In genomic region chr2:181203412-181203811, GRCh38 we compare ENCODE assay signal across 13 cellular contexts.
DNase-seq lines count a peak whose midpoint lies in the region; TF ChIP-seq lines count a peak whose summit lies in the region.
"Had no signal": no experiment of that assay in that cellular context is flagged by ENCODE, and none has a peak within 500 bp of the region (broad histone marks: within the 10 kb centered on the region; RNA-seq: fewer than 3 reads in every experiment).

No MANE protein-coding gene starts in this region.

- TF ChIP-seq POLR2A in uterus (IDR thresholded peaks at IDR 0.05) = no peak

- H3K9ac ChIP-seq in HUES48 (ENCODE audit: low read depth, low read length) (no peak overlapping the region), colonic mucosa (ENCODE audit: low read depth in 2 of 2, low read length in 2 of 2) (no peak overlapping the region)

- DNase-seq in AG08396 (ENCODE audit: low spot score) (peak; percentile 33), astrocyte of the hippocampus (ENCODE audit: low read depth, low spot score) (peak; percentile 79), islet precursor cell (peak; percentile 57), colonic mucosa (no peak), uterus (no peak), NCI-H345 (lab: John Stamatoyannopoulos, UW) (no peak)
- DNase-seq in NK-92 treated with Interleukin-12 subunit alpha and Interleukin-12 subunit beta, amount 100 ng/mL, for 24 hours (lab: John Stamatoyannopoulos, UW) = no peak
- DNase-seq: heart left ventricle, NCI-H1436 treated with DMSO at 0.1 percent for 48 hours, sigmoid colon had no signal

- H3K36me3 ChIP-seq in HUES48 (ENCODE audit: control insufficient read depth, insufficient read depth, low read length) (no peaks in the 10 kb centered on the region), colonic mucosa (no peaks in the 10 kb centered on the region), uterus (no peaks in the 10 kb centered on the region)
- H3K36me3 ChIP-seq: heart left ventricle, sigmoid colon had no signal

- peaks cover 7% of the 10 kb centered on the region; the same call in 1 of the 2 replicates for H3K4me1 ChIP-seq in HUES48 (ENCODE audit: control insufficient read depth, insufficient read depth, low read length)
- H3K4me1 ChIP-seq in colonic mucosa = no peaks in the 10 kb centered on the region
- H3K4me1 ChIP-seq in uterus = no peaks in the 10 kb centered on the region
- H3K4me1 ChIP-seq: heart left ventricle, sigmoid colon had no signal

- H3K9me3 ChIP-seq in HUES48 (ENCODE audit: control insufficient read depth, insufficient read depth, low read length) (peaks cover 14% of the 10 kb centered on the region), colonic mucosa (no peaks in the 10 kb centered on the region), uterus (no peaks in the 10 kb centered on the region)
- H3K9me3 ChIP-seq: sigmoid colon had no signal

- TF ChIP-seq CTCF in colonic mucosa (IDR thresholded peaks at IDR 0.05) (no peak), uterus (IDR thresholded peaks at IDR 0.05) (no peak)

- H3K27me3 ChIP-seq in HUES48 (ENCODE audit: control insufficient read depth, insufficient read depth, low read length) (no peaks in the 10 kb centered on the region), colonic mucosa (no peaks in the 10 kb centered on the region), uterus (no peaks in the 10 kb centered on the region)
- H3K27me3 ChIP-seq: heart left ventricle, sigmoid colon had no signal

- intact Hi-C loops in colonic mucosa (cut with DNase I) (no loop called here), uterus (cut with DNase I; ENCODE audit: low total_unique reads) (no loop called here)

- H3K27ac ChIP-seq in HUES48 (ENCODE audit: low read depth, low read length) = peak overlapping the region; percentile 18
- H3K27ac ChIP-seq in colonic mucosa = no peak overlapping the region
- no peak overlapping the region for H3K27ac ChIP-seq in uterus
- H3K27ac ChIP-seq: C4-2B, heart left ventricle, sigmoid colon had no signal

- H3K4me3 ChIP-seq in HUES48 (ENCODE audit: low read depth, low read length) = no peak overlapping the region
- H3K4me3 ChIP-seq in colonic mucosa = no peak overlapping the region
- H3K4me3 ChIP-seq in uterus = no peak overlapping the region
- H3K4me3 ChIP-seq: GM12878, heart left ventricle, sigmoid colon had no signal

Comparison
In these comparisons a context has a peak if more than half of its experiments do, and no peak if none do; other contexts are left out.
1. DNase-seq: peak in AG08396 (single experiment), astrocyte of the hippocampus (single experiment) and islet precursor cell (single experiment); none in colonic mucosa (single experiment), uterus (0 of 2), NCI-H345 (single experiment) and NK-92 treated with Interleukin-12 subunit alpha and Interleukin-12 subunit beta, amount 100 ng/mL, for 24 hours (single experiment).